Comparison of ENCODE assay signal across 8 cellular contexts in the genomic region with DNA sequence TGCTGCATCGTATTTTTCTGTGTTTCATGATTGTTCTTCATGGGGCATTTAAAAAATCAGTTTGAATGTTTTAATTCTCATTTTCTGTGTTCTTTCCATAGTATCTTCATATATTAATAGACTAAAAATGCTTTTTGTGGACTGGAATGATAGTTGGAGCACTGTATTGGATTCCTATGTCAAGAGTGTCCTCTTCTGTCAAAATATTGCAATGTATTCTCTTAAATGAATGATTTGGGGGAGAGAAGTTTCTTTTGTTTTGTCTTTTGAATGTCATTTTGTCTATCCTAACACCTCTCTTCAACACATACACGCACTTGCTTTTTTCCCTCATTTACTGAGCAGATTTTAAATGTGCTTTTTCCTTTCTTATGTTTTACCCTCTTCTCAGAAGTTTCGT. TPM values are rescaled to one million over a fixed set of nuclear protein-coding genes. Genes with fewer than 3 reads are reported as not detected.
DNase-seq lines count a peak whose midpoint lies in the region; ATAC-seq and TF ChIP-seq lines count a peak whose summit lies in the region.

No MANE protein-coding gene starts in this region.

- H3K4me3 ChIP-seq in tibial artery, result no peak overlapping the region

- peaks cover 11% of the 10 kb centered on the region for H3K9me3 Mint-ChIP-seq in activated CD8-positive, alpha-beta T cell treated with anti-CD3 and anti-CD28 coated beads for 36 hours

- intact Hi-C loops in activated CD8-positive, alpha-beta T cell treated with anti-CD3 and anti-CD28 coated beads for 36 hours (cut with micrococcal nuclease), result loop anchor here (5.0 to 10.0 kb wide), 2 partner anchors 176 to 264 kb away; no protein-coding TSS in a partner anchor
- intact Hi-C loops in tibial artery (cut with DNase I; ENCODE audit: low total_unique reads), result no loop called here

- CTCF ChIA-PET in activated CD8-positive, alpha-beta T cell treated with anti-CD3 and anti-CD28 coated beads for 36 hours (lab: Charles Lee), result interaction anchor here (0.6 to 3.1 kb wide), 5 partner anchors 58 to 265 kb away, joined by 3 to 11 read pairs (median 4); no protein-coding TSS in a partner anchor

- DNase-seq in Ammon's horn (ENCODE audit: low spot score), result peak; percentile 16
- peak; percentile 5 for DNase-seq in HPDE6-E6E7 (ENCODE audit: extremely low spot score)
- DNase-seq in activated CD8-positive, alpha-beta T cell treated with anti-CD3 and anti-CD28 coated beads for 36 hours, result no peak
- peak; percentile 34 for DNase-seq in iris pigment epithelial cell (ENCODE audit: low read depth)
- no peak for DNase-seq in NK-92 treated with Interleukin-12 subunit alpha and Interleukin-12 subunit beta, amount 100 ng/mL, for 24 hours (lab: John Stamatoyannopoulos, UW)
- DNase-seq in activated CD4-positive, alpha-beta T cell treated with anti-CD3 and anti-CD28 coated beads for 4 hours, result no peak
- DNase-seq in cerebellar cortex (ENCODE audit: low spot score), result no peak
- no peak for DNase-seq in tibial artery

- POLR2A ChIA-PET in activated CD8-positive, alpha-beta T cell treated with anti-CD3 and anti-CD28 coated beads for 36 hours (lab: Charles Lee), result interaction anchor here (1.4 kb wide), 1 partner anchor 53 kb away, joined by 7 read pairs; no protein-coding TSS in a partner anchor

- ATAC-seq in activated CD8-positive, alpha-beta T cell treated with anti-CD3 and anti-CD28 coated beads for 36 hours, result no peak

- H3K27me3 Mint-ChIP-seq in activated CD8-positive, alpha-beta T cell treated with anti-CD3 and anti-CD28 coated beads for 36 hours, result no peaks in the 10 kb centered on the region

- H3K4me1 Mint-ChIP-seq in activated CD8-positive, alpha-beta T cell treated with anti-CD3 and anti-CD28 coated beads for 36 hours (ENCODE audit: low read depth), result peaks cover 65% of the 10 kb centered on the region

- no peak overlapping the region for H3K27ac ChIP-seq in tibial artery

- H3K36me3 ChIP-seq in tibial artery, result no peaks in the 10 kb centered on the region

- peak overlapping the region; percentile 78 for H3K27ac Mint-ChIP-seq in activated CD8-positive, alpha-beta T cell treated with anti-CD3 and anti-CD28 coated beads for 36 hours

- H3K4me1 ChIP-seq in tibial artery, result no peaks in the 10 kb centered on the region

- no peaks in the 10 kb centered on the region for H3K27me3 ChIP-seq in tibial artery

- TF ChIP-seq CTCF in activated CD8-positive, alpha-beta T cell treated with anti-CD3 and anti-CD28 coated beads for 36 hours (IDR thresholded peaks at IDR 0.05), result peak; percentile 38
- TF ChIP-seq CTCF in tibial artery (IDR thresholded peaks at IDR 0.05), result no peak

- H3K9me3 ChIP-seq in tibial artery, result no peaks in the 10 kb centered on the region

- peak overlapping the region; percentile 47 for H3K4me3 Mint-ChIP-seq in activated CD8-positive, alpha-beta T cell treated with anti-CD3 and anti-CD28 coated beads for 36 hours

- peaks cover 8% of the 10 kb centered on the region for H3K36me3 Mint-ChIP-seq in activated CD8-positive, alpha-beta T cell treated with anti-CD3 and anti-CD28 coated beads for 36 hours (ENCODE audit: low read depth)

RNA-seq across cellular contexts. Expression of gene EIF2S3B, which starts 4.7 kb away (rescaled TPM):
- total RNA-seq in activated CD8-positive, alpha-beta T cell treated with anti-CD3 and anti-CD28 coated beads for 36 hours, result 1 to 10 TPM; 3.3 to 3.8 TPM

RNA-seq across cellular contexts. Expression of gene KLRC1, which starts 47.9 kb away (rescaled TPM):
- 1 to 10 TPM; 5.3 to 7.2 TPM for total RNA-seq in activated CD8-positive, alpha-beta T cell treated with anti-CD3 and anti-CD28 coated beads for 36 hours

Comparison
In these comparisons a context has a peak if more than half of its experiments do, and no peak if none do; other contexts are left out.
1. DNase-seq: peak in Ammon's horn (single experiment), HPDE6-E6E7 (single experiment) and iris pigment epithelial cell (single experiment); none in activated CD8-positive, alpha-beta T cell treated with anti-CD3 and anti-CD28 coated beads for 36 hours (single experiment), NK-92 treated with Interleukin-12 subunit alpha and Interleukin-12 subunit beta, amount 100 ng/mL, for 24 hours (single experiment), activated CD4-positive, alpha-beta T cell treated with anti-CD3 and anti-CD28 coated beads for 4 hours (0 of 2), cerebellar cortex (single experiment) and tibial artery (0 of 2).